In genomic region chr16:68311316-68311620, GRCh38 we compare ENCODE assay signal across 8 cellular contexts. TPM values are rescaled to one million over a fixed set of nuclear protein-coding genes. Genes with fewer than 3 reads are reported as not detected.
A peak's percentile ranks its signal among the peaks of the same experiment; 100 is the strongest.
DNase-seq lines count a peak whose midpoint lies in the region; ATAC-seq and TF ChIP-seq lines count a peak whose summit lies in the region.

No MANE protein-coding gene starts in this region.

- no peaks in the 10 kb centered on the region for H3K9me3 Mint-ChIP-seq in activated CD4-positive, alpha-beta T cell treated with anti-CD3 and anti-CD28 coated beads, Interleukin-2, amount 10 ng/mL, durations not matched to agents 7 days and 5 days

- peak overlapping the region; percentile 93 for H3K4me3 Mint-ChIP-seq in activated CD4-positive, alpha-beta T cell treated with anti-CD3 and anti-CD28 coated beads, Interleukin-2, amount 10 ng/mL, durations not matched to agents 7 days and 5 days

- peaks cover 52% of the 10 kb centered on the region for H3K4me1 Mint-ChIP-seq in activated CD4-positive, alpha-beta T cell treated with anti-CD3 and anti-CD28 coated beads, Interleukin-2, amount 10 ng/mL, durations not matched to agents 7 days and 5 days

- TF ChIP-seq CTCF in AG09309 (IDR thresholded peaks at IDR 0.05; ENCODE audit: control insufficient read depth, insufficient read depth, low read depth, low read length, missing control alignments): no peak

- POLR2A ChIA-PET in HEK293T (lab: Yijun Ruan, JAX): interaction anchor here (1.0 to 2.4 kb wide), 18 partner anchors 8 to 782 kb away, joined by 3 to 35 read pairs (median 8); partner anchors contain the start of genes ESRP2, RIPOR1 and SLC7A6
- POLR2A ChIA-PET in activated CD4-positive, alpha-beta T cell treated with anti-CD3 and anti-CD28 coated beads, Interleukin-2, amount 10 ng/mL, durations not matched to agents 7 days and 5 days (lab: Charles Lee): interaction anchor here (0.5 to 1.7 kb wide), 7 partner anchors 11 to 749 kb away, joined by 3 to 13 read pairs (median 3); partner anchors contain the start of genes CTCF and SLC7A6

- peaks cover 27% of the 10 kb centered on the region for H3K36me3 Mint-ChIP-seq in activated CD4-positive, alpha-beta T cell treated with anti-CD3 and anti-CD28 coated beads, Interleukin-2, amount 10 ng/mL, durations not matched to agents 7 days and 5 days (ENCODE audit: low read depth)

- CTCF ChIA-PET in HEK293T (lab: Yijun Ruan, JAX): interaction anchor here (0.6 to 2.0 kb wide), 3 partner anchors 47 to 118 kb away, joined by 3 to 8 read pairs (median 6); partner anchors contain the start of gene SLC7A6
- CTCF ChIA-PET in activated CD4-positive, alpha-beta T cell treated with anti-CD3 and anti-CD28 coated beads, Interleukin-2, amount 10 ng/mL, durations not matched to agents 7 days and 5 days (lab: Charles Lee): interaction anchor here (1.0 to 2.2 kb wide), 9 partner anchors 11 to 52 kb away, joined by 3 to 18 read pairs (median 5); partner anchors contain the start of gene SLC7A6

- no peaks in the 10 kb centered on the region for H3K27me3 Mint-ChIP-seq in activated CD4-positive, alpha-beta T cell treated with anti-CD3 and anti-CD28 coated beads, Interleukin-2, amount 10 ng/mL, durations not matched to agents 7 days and 5 days

- DNase-seq in AG09309 (ENCODE audit: low read depth) (no peak), HEK293T (ENCODE audit: extremely low spot score) (peak; percentile 52), GF-D8 (lab: John Stamatoyannopoulos, UW) (no peak), left lobe of liver (ENCODE audit: low spot score) (no peak)
- DNase-seq in activated CD4-positive, alpha-beta T cell treated with anti-CD3 and anti-CD28 coated beads, Interleukin-2, amount 10 ng/mL, durations not matched to agents 7 days and 5 days: peak; percentile 68
- peak; percentile 26 for DNase-seq in stimulated activated CD8-positive, alpha-beta memory T cell treated with anti-CD3 and anti-CD28 coated beads, Interleukin-7, amount 100 ng/mL, for 24 hours (ENCODE audit: low read depth)

- no peak for ATAC-seq in left lobe of liver
- no peak for ATAC-seq in GM18868 (IDR thresholded peaks at IDR 0.05; ENCODE audit: unreplicated experiment)

- peak overlapping the region; percentile 95 for H3K27ac Mint-ChIP-seq in activated CD4-positive, alpha-beta T cell treated with anti-CD3 and anti-CD28 coated beads, Interleukin-2, amount 10 ng/mL, durations not matched to agents 7 days and 5 days

- peak overlapping the region; percentile 61 for H3K4me3 ChIP-seq in AG09309 (ENCODE audit: control insufficient read depth, low read depth, low read length)
- H3K4me3 ChIP-seq in iPS-11a (ENCODE audit: low read depth, low read length): peak overlapping the region; percentile 98

TF ChIP-seq in HEK293T, 16 proteins besides CTCF, POLR2A, EP300 and RAD21:
- TF ChIP-seq NFRKB (IDR thresholded peaks at IDR 0.05) (no peak), FOXA1 (IDR thresholded peaks at IDR 0.05) (no peak), FOXK2 (IDR thresholded peaks at IDR 0.05) (no peak), ARNT (IDR thresholded peaks at IDR 0.05) (no peak), TARDBP (IDR thresholded peaks at IDR 0.05) (no peak)
TF ChIP-seq in HEK293T: peak in this region for 0.

RNA-seq across cellular contexts. Expression of gene PRMT7, which starts 0.4 kb away (rescaled TPM):
- total RNA-seq in activated CD4-positive, alpha-beta T cell treated with anti-CD3 and anti-CD28 coated beads, Interleukin-2, amount 10 ng/mL, durations not matched to agents 7 days and 5 days: 10 to 100 TPM; 76.9 TPM
- total RNA-seq in left lobe of liver: 27.7 TPM

RNA-seq across cellular contexts. Expression of gene SLC7A6OS, which starts 0.5 kb away (rescaled TPM):
- 10 to 100 TPM; 25.9 to 28.6 TPM for total RNA-seq in activated CD4-positive, alpha-beta T cell treated with anti-CD3 and anti-CD28 coated beads, Interleukin-2, amount 10 ng/mL, durations not matched to agents 7 days and 5 days
- 5.8 TPM for total RNA-seq in left lobe of liver

RNA-seq across cellular contexts. Expression of gene SLC7A6, which starts 46.9 kb away (rescaled TPM):
- 100 to 1,000 TPM; 116 to 130 TPM for total RNA-seq in activated CD4-positive, alpha-beta T cell treated with anti-CD3 and anti-CD28 coated beads, Interleukin-2, amount 10 ng/mL, durations not matched to agents 7 days and 5 days
- total RNA-seq in left lobe of liver: 1.6 TPM

Comparison
In these comparisons a context has a peak if more than half of its experiments do, and no peak if none do; other contexts are left out.
1. DNase-seq: peak in HEK293T (single experiment), activated CD4-positive, alpha-beta T cell treated with anti-CD3 and anti-CD28 coated beads, Interleukin-2, amount 10 ng/mL, durations not matched to agents 7 days and 5 days (single experiment) and stimulated activated CD8-positive, alpha-beta memory T cell treated with anti-CD3 and anti-CD28 coated beads, Interleukin-7, amount 100 ng/mL, for 24 hours (single experiment); none in AG09309 (single experiment), GF-D8 (single experiment) and left lobe of liver (single experiment).
2. RNA of gene SLC7A6, which starts 46.9 kb away (total RNA-seq): 116 to 130 TPM in activated CD4-positive, alpha-beta T cell treated with anti-CD3 and anti-CD28 coated beads, Interleukin-2, amount 10 ng/mL, durations not matched to agents 7 days and 5 days; 1.6 TPM in left lobe of liver (single experiment); every median in the first group is over 10 times any median in the second.